In genomic region chr6:23531666-23532065, GRCh38 we compare ENCODE assay signal across 27 cellular contexts.
"Had no signal": no experiment of that assay in that cellular context is flagged by ENCODE, and none has a peak within 500 bp of the region (broad histone marks: within the 10 kb centered on the region; RNA-seq: fewer than 3 reads in every experiment).

No MANE protein-coding gene starts in this region.

- H3K36me3 Mint-ChIP-seq: activated naive CD8-positive, alpha-beta T cell; WTC11 had no signal

- DNase-seq: activated CD4-positive, alpha-beta T cell treated with anti-CD3 and anti-CD28 coated beads for 1 hour; activated CD4-positive, alpha-beta T cell treated with anti-CD3 and anti-CD28 coated beads for 4 hours; activated CD4-positive, alpha-beta T cell treated with anti-CD3 and anti-CD28 coated beads, Interleukin-2, amount 10 ng/mL, durations not matched to agents 7 days and 5 days; activated CD4-positive, alpha-beta T cell treated with anti-CD3 and anti-CD28 coated beads, Interleukin-2, amount 50 U/mL, for 4 hours; activated CD8-positive, alpha-beta memory T cell treated with anti-CD3 and anti-CD28 coated beads for 24 hours; activated CD8-positive, alpha-beta T cell treated with anti-CD3 and anti-CD28 coated beads for 36 hours; activated effector memory CD4-positive, alpha-beta T cell treated with Interleukin-2 at 50 U/mL for 16 hours; activated gamma-delta T cell treated with Interleukin-2 at 50 U/mL for 16 hours; activated naive CD4-positive, alpha-beta T cell treated with anti-CD3 and anti-CD28 coated beads, Interleukin-2, amount 50 U/mL, for 16 hours; activated naive CD4-positive, alpha-beta T cell treated with Interleukin-2 at 50 U/mL for 16 hours; activated T-cell treated with anti-CD3 and anti-CD28 coated beads, Interleukin-2, amount 50 U/mL, for 4 hours; amniotic stem cell; anterior cingulate cortex; caudate nucleus; cerebellar nuclear complex; colonic mucosa; effector CD8-positive, alpha-beta T cell; esophagus squamous epithelium; foreskin melanocyte; T-helper 2 cell had no signal

- H3K27me3 Mint-ChIP-seq: activated CD4-positive, alpha-beta T cell treated with anti-CD3 and anti-CD28 coated beads, Interleukin-2, amount 10 ng/mL, durations not matched to agents 7 days and 5 days; activated CD8-positive, alpha-beta T cell treated with anti-CD3 and anti-CD28 coated beads for 36 hours; activated T-helper 17 cell treated with anti-CD3 and anti-CD28 coated beads, Interleukin-2, amount 50 U/mL, for 72 hours had no signal

- H3K4me3 ChIP-seq: colonic mucosa, esophagus squamous epithelium, gastroesophageal sphincter had no signal

- H3K9me3 ChIP-seq: colonic mucosa, esophagus squamous epithelium had no signal

- H3K4me3 Mint-ChIP-seq: activated CD4-positive, alpha-beta T cell treated with anti-CD3 and anti-CD28 coated beads, Interleukin-2, amount 10 ng/mL, durations not matched to agents 7 days and 5 days; activated CD8-positive, alpha-beta T cell treated with anti-CD3 and anti-CD28 coated beads for 36 hours; activated naive CD8-positive, alpha-beta T cell; activated T-cell treated with anti-CD3 and anti-CD28 coated beads, Interleukin-2, amount 50 U/mL, for 4 hours; activated T-helper 17 cell treated with anti-CD3 and anti-CD28 coated beads, Interleukin-2, amount 50 U/mL, for 72 hours; WTC11 had no signal

- H3K9me3 Mint-ChIP-seq: activated CD4-positive, alpha-beta T cell treated with anti-CD3 and anti-CD28 coated beads, Interleukin-2, amount 10 ng/mL, durations not matched to agents 7 days and 5 days; activated CD8-positive, alpha-beta T cell treated with anti-CD3 and anti-CD28 coated beads for 36 hours had no signal

- H3K27ac ChIP-seq: brain microvascular endothelial cell, colonic mucosa, epithelial cell of prostate, esophagus squamous epithelium, gastroesophageal sphincter, VCaP had no signal

- H3K27ac Mint-ChIP-seq: activated CD4-positive, alpha-beta T cell treated with anti-CD3 and anti-CD28 coated beads, Interleukin-2, amount 10 ng/mL, durations not matched to agents 7 days and 5 days; activated CD8-positive, alpha-beta T cell treated with anti-CD3 and anti-CD28 coated beads for 36 hours; activated naive CD8-positive, alpha-beta T cell; activated T-helper 17 cell treated with anti-CD3 and anti-CD28 coated beads, Interleukin-2, amount 50 U/mL, for 72 hours; WTC11 had no signal

- H3K4me1 Mint-ChIP-seq: activated T-helper 17 cell treated with anti-CD3 and anti-CD28 coated beads, Interleukin-2, amount 50 U/mL, for 72 hours had no signal

- H3K36me3 ChIP-seq: brain microvascular endothelial cell, colonic mucosa, esophagus squamous epithelium, gastroesophageal sphincter had no signal

- H3K4me1 ChIP-seq: colonic mucosa, esophagus squamous epithelium had no signal

- ATAC-seq: activated CD8-positive, alpha-beta T cell treated with anti-CD3 and anti-CD28 coated beads for 36 hours; activated T-cell treated with anti-CD3 and anti-CD28 coated beads, Interleukin-2, amount 50 U/mL, for 4 hours; activated T-helper 17 cell treated with anti-CD3 and anti-CD28 coated beads, Interleukin-2, amount 50 U/mL, for 72 hours; WTC11 had no signal
